Comparison of ENCODE assay signal across 1 cellular context in genomic region chr6:130841128-130841728, GRCh38.
TF ChIP-seq lines count a peak whose summit lies in the region.

No MANE protein-coding gene starts in this region.

TF ChIP-seq in HepG2, 621 proteins besides CTCF, POLR2A, EP300 and RAD21:
- TF ChIP-seq ZNF512B (CRISPR knock-in tag; IDR thresholded peaks at IDR 0.05; ENCODE audit: borderline replicate concordance) (no peak), ZNF572 (CRISPR knock-in tag; IDR thresholded peaks at IDR 0.05) (no peak), ZNF674 (CRISPR knock-in tag; IDR thresholded peaks at IDR 0.05; ENCODE audit: low read depth) (no peak), TP53 (CRISPR knock-in tag; conservative IDR thresholded peaks at IDR 0.05) (no peak), EEA1 (CRISPR knock-in tag; IDR thresholded peaks at IDR 0.05; ENCODE audit: borderline replicate concordance) (no peak), POLR2G (IDR thresholded peaks at IDR 0.05; ENCODE audit: low read depth, low read length) (peak; percentile 59), ZNF607 (CRISPR knock-in tag; IDR thresholded peaks at IDR 0.05; ENCODE audit: borderline replicate concordance) (no peak), DNMT3B (CRISPR knock-in tag; conservative IDR thresholded peaks at IDR 0.05) (no peak), ETV6 (CRISPR knock-in tag; conservative IDR thresholded peaks at IDR 0.05) (no peak), SSRP1 (CRISPR knock-in tag; IDR thresholded peaks at IDR 0.05) (0 out of 2 replicates have a peak, but pooled peaks have one; percentile 26), FOSL1 (CRISPR knock-in tag; IDR thresholded peaks at IDR 0.05; ENCODE audit: borderline replicate concordance) (no peak), ZNF543 (CRISPR knock-in tag; IDR thresholded peaks at IDR 0.05) (no peak), RBM22 (optimal IDR thresholded peaks at IDR 0.05; ENCODE audit: low read length) (peak; percentile 71), ZNF616 (CRISPR knock-in tag; IDR thresholded peaks at IDR 0.05; ENCODE audit: low read depth) (no peak)
